ENCODE assay signal across 14 cellular contexts in the genomic region with DNA sequence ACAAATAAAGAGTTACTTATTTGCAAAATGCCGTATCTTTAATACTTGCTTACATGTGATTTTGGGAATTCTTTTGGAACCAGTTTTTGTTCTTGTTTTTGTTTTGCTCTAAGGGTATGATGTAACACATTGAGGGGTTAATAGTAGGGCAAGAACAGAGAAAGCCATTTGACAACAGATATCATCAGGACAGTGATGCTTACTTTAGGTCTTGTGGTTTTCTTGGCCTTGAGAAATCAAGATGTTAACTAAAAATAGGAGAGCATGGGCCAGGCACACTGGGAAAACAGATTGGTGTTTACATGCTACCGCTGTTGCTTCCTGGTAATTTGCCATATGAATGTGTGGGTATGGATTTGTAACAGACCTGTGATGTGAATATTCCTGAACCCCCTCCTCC. TPM values are rescaled to one million over a fixed set of nuclear protein-coding genes. Genes with fewer than 3 reads are reported as not detected.
DNase-seq lines count a peak whose midpoint lies in the region; ATAC-seq and TF ChIP-seq lines count a peak whose summit lies in the region.
"Had no signal": no experiment of that assay in that cellular context is flagged by ENCODE, and none has a peak within 500 bp of the region (broad histone marks: within the 10 kb centered on the region; RNA-seq: fewer than 3 reads in every experiment).

No MANE protein-coding gene starts in this region.

- TF ChIP-seq CTCF in CD14-positive monocyte (IDR thresholded peaks at IDR 0.05) = no peak

- H3K4ac ChIP-seq in mesendoderm (ENCODE audit: low read depth, low read length) = no peak overlapping the region

- no peak overlapping the region for H2AK5ac ChIP-seq in mesendoderm (ENCODE audit: low read length)

- H3K4me1 Mint-ChIP-seq in CD14-positive monocyte = peaks cover 45% of the 10 kb centered on the region
- peaks cover 63% of the 10 kb centered on the region for H3K4me1 Mint-ChIP-seq in activated naive CD8-positive, alpha-beta T cell treated with anti-CD3 and anti-CD28 coated beads, Interleukin-2, amount 50 U/mL, for 24 hours

- peak overlapping the region in 4 of 7 donors; percentile 20 to 44 (median 31) for H3K27ac Mint-ChIP-seq in CD14-positive monocyte
- peak overlapping the region; percentile 49 for H3K27ac Mint-ChIP-seq in activated naive CD8-positive, alpha-beta T cell treated with anti-CD3 and anti-CD28 coated beads, Interleukin-2, amount 50 U/mL, for 24 hours

- peaks cover 25% of the 10 kb centered on the region for H3K79me2 ChIP-seq in mesendoderm (ENCODE audit: control insufficient read depth, insufficient read depth, low read length)

- H3K27me3 ChIP-seq in mesendoderm (ENCODE audit: insufficient read depth, low read length, poor library complexity) = no peaks in the 10 kb centered on the region

- no peak overlapping the region for H3K9ac ChIP-seq in mesendoderm (ENCODE audit: low read length)

- peak overlapping the region; percentile 30 for H3K56ac ChIP-seq in mesendoderm (ENCODE audit: low read length)

- no peaks in the 10 kb centered on the region for H3K9me3 Mint-ChIP-seq in CD14-positive monocyte
- no peaks in the 10 kb centered on the region for H3K9me3 Mint-ChIP-seq in activated naive CD8-positive, alpha-beta T cell treated with anti-CD3 and anti-CD28 coated beads, Interleukin-2, amount 50 U/mL, for 24 hours
- H3K9me3 Mint-ChIP-seq: stimulated activated naive CD8-positive, alpha-beta T cell treated with anti-CD3 and anti-CD28 coated beads, Interleukin-15, amount 100 ng/mL, for 72 hours had no signal

- no CpG with 5 or more reads among the region's 2 CpGs for WGBS in mesendoderm (ENCODE audit: extremely low coverage, insufficient coverage, low lambda C conversion rate)

- no peaks in the 10 kb centered on the region for H3K4me1 ChIP-seq in mesendoderm (ENCODE audit: control insufficient read depth, low read depth, low read length)

- H3K27me3 Mint-ChIP-seq in CD14-positive monocyte (ENCODE audit: low read depth in 3 of 3) = peaks cover 0 to 3% (median 0%) of the 10 kb centered on the region in 3 donors
- no peaks in the 10 kb centered on the region for H3K27me3 Mint-ChIP-seq in activated naive CD8-positive, alpha-beta T cell treated with anti-CD3 and anti-CD28 coated beads, Interleukin-2, amount 50 U/mL, for 24 hours
- H3K27me3 Mint-ChIP-seq: stimulated activated naive CD8-positive, alpha-beta T cell treated with anti-CD3 and anti-CD28 coated beads, Interleukin-15, amount 100 ng/mL, for 72 hours had no signal

- no peak overlapping the region for H3K4me3 ChIP-seq in mesendoderm (ENCODE audit: low read length)
- H3K4me3 ChIP-seq: SK-N-MC had no signal

- no peak overlapping the region for H2BK5ac ChIP-seq in mesendoderm (ENCODE audit: low read length)

- DNase-seq in CD14-positive monocyte (ENCODE audit: low spot score) (no peak), HCEC 1CT (peak; percentile 15), mesendoderm (no peak), glomerular visceral epithelial cell (ENCODE audit: extremely low spot score) (no peak), inferior parietal cortex (ENCODE audit: extremely low spot score) (no peak)
- DNase-seq in activated naive CD8-positive, alpha-beta T cell treated with anti-CD3 and anti-CD28 coated beads, Interleukin-2, amount 50 U/mL, for 24 hours = no peak
- no peak for DNase-seq in activated CD4-positive, alpha-beta T cell treated with anti-CD3 and anti-CD28 coated beads, Interleukin-2, amount 50 U/mL, for 48 hours
- DNase-seq: C1 segment of cervical spinal cord; GF-D8; NCI-H1694 treated with DMSO at 0.1 percent for 48 hours; NCI-H82; stimulated activated naive CD8-positive, alpha-beta T cell treated with anti-CD3 and anti-CD28 coated beads, Interleukin-15, amount 100 ng/mL, for 72 hours had no signal

- no peak overlapping the region for H2BK15ac ChIP-seq in mesendoderm (replicated peaks; ENCODE audit: low read depth)

- H3K36me3 Mint-ChIP-seq in CD14-positive monocyte = peaks cover 4 to 8% of the 10 kb centered on the region in 2 donors
- peaks cover 12% of the 10 kb centered on the region for H3K36me3 Mint-ChIP-seq in activated naive CD8-positive, alpha-beta T cell treated with anti-CD3 and anti-CD28 coated beads, Interleukin-2, amount 50 U/mL, for 24 hours (ENCODE audit: low read depth)

- no peaks in the 10 kb centered on the region for H3K36me3 ChIP-seq in mesendoderm (ENCODE audit: control insufficient read depth, insufficient read depth, low read length)

- H2BK120ac ChIP-seq in mesendoderm (ENCODE audit: low read depth, low read length) = no peak overlapping the region

- intact Hi-C loops in CD14-positive monocyte (cut with micrococcal nuclease) = loop anchor here in 1 of 2 donors (10.0 kb wide), 1 partner anchor 290 kb away; the partner anchor contains the start of gene KAT6B

- no peak for ATAC-seq in activated naive CD8-positive, alpha-beta T cell treated with anti-CD3 and anti-CD28 coated beads, Interleukin-2, amount 50 U/mL, for 24 hours
- no peak for ATAC-seq in HG02642 (IDR thresholded peaks at IDR 0.05; ENCODE audit: poor library complexity, unreplicated experiment)
- ATAC-seq: stimulated activated naive CD8-positive, alpha-beta T cell treated with anti-CD3 and anti-CD28 coated beads, Interleukin-15, amount 100 ng/mL, for 72 hours had no signal

- no peak overlapping the region for H3K4me2 ChIP-seq in mesendoderm (ENCODE audit: low read length)

- H3K23ac ChIP-seq in mesendoderm (ENCODE audit: low read length) = no peak overlapping the region

- H3K79me1 ChIP-seq in mesendoderm (ENCODE audit: low read length) = peaks cover 5% of the 10 kb centered on the region

- H3K18ac ChIP-seq in mesendoderm (ENCODE audit: low read length) = no peak overlapping the region

- no peak overlapping the region for H4K8ac ChIP-seq in mesendoderm (ENCODE audit: low read depth, low read length)

- no peak overlapping the region for H4K5ac ChIP-seq in mesendoderm (ENCODE audit: low read length)

- no peak overlapping the region for H3K27ac ChIP-seq in mesendoderm (ENCODE audit: low read depth, low read length)
- H3K27ac ChIP-seq: SK-N-MC had no signal

- no peak overlapping the region for H3K4me3 Mint-ChIP-seq in CD14-positive monocyte
- peak overlapping the region; percentile 18 for H3K4me3 Mint-ChIP-seq in activated naive CD8-positive, alpha-beta T cell treated with anti-CD3 and anti-CD28 coated beads, Interleukin-2, amount 50 U/mL, for 24 hours

RNA-seq across cellular contexts. Expression of gene SAMD8, which starts 3.7 kb away (rescaled TPM):
- polyA plus RNA-seq in CD14-positive monocyte = 10 to 100 TPM; 13.0 to 13.7 TPM
- 7.3 TPM for polyA plus RNA-seq in mesendoderm (2013, experiment 1 of 2)
- 7.9 TPM for polyA plus RNA-seq in mesendoderm (2013, experiment 2 of 2)
